In genomic region chr14:23387916-23388882, GRCh38 we compare ENCODE assay signal across 1 cellular context.
TF ChIP-seq lines count a peak whose summit lies in the region.

No MANE protein-coding gene starts in this region.

TF ChIP-seq in H1, 55 proteins besides CTCF, POLR2A, EP300 and RAD21:
- TF ChIP-seq KDM1A (IDR thresholded peaks at IDR 0.05; ENCODE audit: borderline replicate concordance, low read length) (no peak), SUZ12 (IDR thresholded peaks at IDR 0.05; ENCODE audit: low read length) (no peak), MAX (IDR thresholded peaks at IDR 0.05) (no peak), FOSL1 (IDR thresholded peaks at IDR 0.05; ENCODE audit: insufficient read depth, low read depth, low read length) (no peak), POLR2AphosphoS5 (IDR thresholded peaks at IDR 0.05; ENCODE audit: low read depth, low read length) (no peak), PHF8 (conservative IDR thresholded peaks at IDR 0.05; ENCODE audit: low read depth, low read length) (no peak), ASH2L (IDR thresholded peaks at IDR 0.05; ENCODE audit: low read length) (no peak), CREB1 (IDR thresholded peaks at IDR 0.05) (no peak)
